ENCODE assay signal across 8 cellular contexts in genomic region chr2:85602476-85603234, GRCh38. TPM values are rescaled to one million over a fixed set of nuclear protein-coding genes. Genes with fewer than 3 reads are reported as not detected.
DNase-seq lines count a peak whose midpoint lies in the region; ATAC-seq, FAIRE-seq and TF ChIP-seq lines count a peak whose summit lies in the region.

TMEM150A (minus strand) TSS chr2:85602698; CDS start chr2:85601948, 750 bp downstream.

- no peak within 1 kb of the TSS for H2BK120ac ChIP-seq in neuronal stem cell (ENCODE audit: low read depth, low read length)

- peaks cover 9% of the 10 kb centered on the region for H3K4me1 Mint-ChIP-seq in GM23338

- peak within 1 kb of the TSS; percentile 97 for H3K14ac ChIP-seq in neuronal stem cell (ENCODE audit: low read length)

- H3K23ac ChIP-seq in neuronal stem cell (ENCODE audit: low read depth, low read length, poor library complexity) = peak within 1 kb of the TSS; percentile 86

- 0 out of 4 replicates have a peak, but pooled peaks of 1 of the 2 experiments have one; percentile 16 for TF ChIP-seq CTCF in GM23338 (conservative IDR thresholded peaks at IDR 0.05; ENCODE audit: low read depth in 2 of 2)
- TF ChIP-seq CTCF in subcutaneous adipose tissue (IDR thresholded peaks at IDR 0.05; ENCODE audit: low read depth) = no peak

- H3K79me2 ChIP-seq in GM23338 (replicated peaks; ENCODE audit: insufficient read depth) = peaks cover 23% of the 10 kb centered on the region

- peak within 1 kb of the TSS; percentile 93 for H2AFZ ChIP-seq in GM23338
- peak within 1 kb of the TSS; percentile 96 for H2AFZ ChIP-seq in neuronal stem cell (ENCODE audit: low read length)

- ATAC-seq in GM23338 = peak; percentile 92

- H3K9me3 ChIP-seq in ES-I3 (ENCODE audit: control insufficient read depth, insufficient read depth, low read length) (no peaks in the 10 kb centered on the region), SJCRH30 (replicated peaks) (no peaks in the 10 kb centered on the region), neuronal stem cell (replicated peaks in 1 of 2; ENCODE audit: control insufficient read depth in 2 of 2, insufficient read depth in 1 of 2, low read depth in 1 of 2, low read length in 2 of 2) (peaks cover 0 to 2% of the 10 kb centered on the region in 2 donors)

- H2BK5ac ChIP-seq in neuronal stem cell (ENCODE audit: low read length) = no peak within 1 kb of the TSS

- no CpG with 5 or more reads among the region's 73 CpGs for WGBS in neuronal stem cell (ENCODE audit: extremely low coverage in 2 of 2, insufficient read length in 2 of 2, insufficient replicate concordance in 1 of 2), 2 donors

- H3K4me3 ChIP-seq in GM23338 (peak within 1 kb of the TSS; percentile 96), SJCRH30 (peak within 1 kb of the TSS; percentile 66), neuronal stem cell (ENCODE audit: low read length in 2 of 2) (peak within 1 kb of the TSS; percentile 89 to 98)

- H3K9ac ChIP-seq in ES-I3 (ENCODE audit: low read depth, low read length) = peak within 1 kb of the TSS; percentile 96
- peak within 1 kb of the TSS; percentile 96 for H3K9ac ChIP-seq in neuronal stem cell (ENCODE audit: low read depth, low read length, poor library complexity)

- H2AK5ac ChIP-seq in neuronal stem cell (ENCODE audit: low read depth, low read length) = peak within 1 kb of the TSS; percentile 68

- H3F3A ChIP-seq in GM23338 (replicated peaks; ENCODE audit: low read depth) = peaks cover 14% of the 10 kb centered on the region; the same call in 1 of the 2 replicates

- H3K18ac ChIP-seq in neuronal stem cell (ENCODE audit: low read length) = peak within 1 kb of the TSS; percentile 92

- peak within 1 kb of the TSS; percentile 8 for H2BK12ac ChIP-seq in neuronal stem cell (ENCODE audit: low read length)

- H3K9me2 ChIP-seq in GM23338 (ENCODE audit: insufficient read depth) = no peaks in the 10 kb centered on the region

- H3K4ac ChIP-seq in neuronal stem cell (ENCODE audit: low read length) = peak within 1 kb of the TSS; percentile 87

- peaks cover 7% of the 10 kb centered on the region for H3K79me1 ChIP-seq in neuronal stem cell (ENCODE audit: low read depth, low read length)

- H3K9me3 Mint-ChIP-seq in GM23338 = peaks cover 3% of the 10 kb centered on the region; the same call in 1 of the 3 replicates

- H3K27me3 ChIP-seq in GM23338 (ENCODE audit: insufficient read depth) = no peaks in the 10 kb centered on the region
- no peaks in the 10 kb centered on the region for H3K27me3 ChIP-seq in SJCRH30
- no peaks in the 10 kb centered on the region for H3K27me3 ChIP-seq in neuronal stem cell (ENCODE audit: control insufficient read depth in 3 of 3, insufficient read depth in 3 of 3, low read depth in 1 of 3, low read length in 3 of 3)

- H3K27me3 Mint-ChIP-seq in GM23338 (ENCODE audit: insufficient read depth, low read depth, poor library complexity) = peaks cover 26% of the 10 kb centered on the region

- peaks cover 27% of the 10 kb centered on the region for H4K20me1 ChIP-seq in GM23338 (replicated peaks; ENCODE audit: insufficient read depth)

- H3K4me2 ChIP-seq in GM23338 (peak within 1 kb of the TSS; percentile 93), neuronal stem cell (ENCODE audit: insufficient read depth, low read length, poor library complexity, severe bottlenecking) (peak within 1 kb of the TSS; percentile 94)

- H3K36me3 Mint-ChIP-seq in GM23338 (ENCODE audit: low read depth) = peaks cover 21% of the 10 kb centered on the region

- 0 out of 2 replicates have a peak, but pooled peaks cover 3% of the 10 kb centered on the region for H3K36me3 ChIP-seq in ES-I3 (ENCODE audit: insufficient read depth, low read length)
- peaks cover 3% of the 10 kb centered on the region; the same call in 1 of the 2 replicates for H3K36me3 ChIP-seq in GM23338 (ENCODE audit: insufficient read depth)
- H3K36me3 ChIP-seq in SJCRH30 = no peaks in the 10 kb centered on the region; the same call in 1 of the 2 replicates
- H3K36me3 ChIP-seq in neuronal stem cell (replicated peaks in 1 of 2; ENCODE audit: control insufficient read depth in 2 of 2, insufficient read depth in 2 of 2, low read length in 2 of 2) = peaks cover 19 to 57% of the 10 kb centered on the region in 2 donors

- peaks cover 4% of the 10 kb centered on the region; the same call in 1 of the 2 replicates for H3K4me1 ChIP-seq in ES-I3 (ENCODE audit: insufficient read depth, low read length)
- H3K4me1 ChIP-seq in GM23338 (ENCODE audit: insufficient read depth) = peaks cover 3% of the 10 kb centered on the region; the same call in 1 of the 2 replicates
- H3K4me1 ChIP-seq in SJCRH30 = peaks cover 13% of the 10 kb centered on the region; the same call in 1 of the 2 replicates
- peaks cover 5 to 8% of the 10 kb centered on the region in 2 donors for H3K4me1 ChIP-seq in neuronal stem cell (ENCODE audit: control insufficient read depth in 2 of 2, insufficient read depth in 1 of 2, low read depth in 1 of 2, low read length in 2 of 2)

- peak within 1 kb of the TSS; percentile 78; the same call in 1 of the 2 replicates for H3K27ac ChIP-seq in GM23338 (ENCODE audit: low read depth)
- H3K27ac ChIP-seq in SJCRH30 = no peak within 1 kb of the TSS
- peak within 1 kb of the TSS; percentile 54 for H3K27ac ChIP-seq in neuronal stem cell (replicated peaks; ENCODE audit: low read length)

- H4K8ac ChIP-seq in neuronal stem cell (ENCODE audit: low read depth, low read length) = peak within 1 kb of the TSS; percentile 98

- no peak within 1 kb of the TSS for H4K91ac ChIP-seq in neuronal stem cell (ENCODE audit: low read depth, low read length, poor library complexity)

- peak within 1 kb of the TSS; percentile 88 for H3K4me3 Mint-ChIP-seq in GM23338

- peak; percentile 93 for DNase-seq in GM23338 (ENCODE audit: low spot score)
- peak; percentile 89 for DNase-seq in LHCN-M2 (ENCODE audit: low read depth)
- peak; percentile 86 to 92 for DNase-seq in SJCRH30
- DNase-seq in activated naive CD4-positive, alpha-beta T cell treated with Interleukin-2 at 50 U/mL for 16 hours = peak; percentile 90
- DNase-seq in frontal cortex (ENCODE audit: low spot score in 2 of 2) = peak; percentile 92 to 93
- DNase-seq in neuronal stem cell (ENCODE audit: low spot score) = peak; percentile 84

- H3K27ac Mint-ChIP-seq in GM23338 = peak within 1 kb of the TSS; percentile 91

- H2BK15ac ChIP-seq in neuronal stem cell (ENCODE audit: low read length) = peak within 1 kb of the TSS; percentile 34

- FAIRE-seq in frontal cortex (lab: Jason Lieb, UNC) = no peak

TF ChIP-seq in GM23338, 12 proteins besides CTCF, POLR2A, EP300 and RAD21:
- TF ChIP-seq ETS1 (IDR thresholded peaks at IDR 0.05) (peak; percentile 83), NANOG (IDR thresholded peaks at IDR 0.05; ENCODE audit: borderline replicate concordance) (no peak), REST (IDR thresholded peaks at IDR 0.05; ENCODE audit: unreplicated experiment) (no peak), ZNF114 (CRISPR knock-in tag; IDR thresholded peaks at IDR 0.05) (no peak), EZH2 (IDR thresholded peaks at IDR 0.05; ENCODE audit: low read depth, unreplicated experiment) (no peak), CREB1 (CRISPR knock-in tag; IDR thresholded peaks at IDR 0.05; ENCODE audit: low read depth) (peak; percentile 86), ZNF331 (CRISPR knock-in tag; IDR thresholded peaks at IDR 0.05; ENCODE audit: low read depth) (no peak), POLR2AphosphoS5 (IDR thresholded peaks at IDR 0.05; ENCODE audit: low read depth) (peak; percentile 82)

RNA-seq across cellular contexts. Expression of gene TMEM150A, which starts in this region (rescaled TPM):
- total RNA-seq in GM23338 (2014; rRNA removed; shearing (Covaris generic)) = 10.1 and 16.4 TPM in 2 replicates
- polyA plus RNA-seq in GM23338 (2016; fragmentation: Nextera tagmentation; extraction: Ambion mirVana) = 21.4 and 27.9 TPM in 2 replicates
- total RNA-seq in LHCN-M2 (2014; rRNA removed) (18.9 and 24.4 TPM in 2 replicates), frontal cortex (3.7 TPM), subcutaneous adipose tissue (10 to 100 TPM; 14.3 to 21.4 (median 17.6) TPM)
- polyA plus RNA-seq in LHCN-M2 (2012) = 39.2 TPM
- 5.4 and 5.6 TPM in 2 replicates for total RNA-seq in SJCRH30 (2014; rRNA removed; shearing (Covaris generic))
- polyA plus RNA-seq in neuronal stem cell (2013, experiment 1 of 2) = 12.2 TPM
- polyA plus RNA-seq in neuronal stem cell (2013, experiment 2 of 2) = 12.6 TPM
